In genomic region chr9:97038551-97038908, GRCh38 we compare ENCODE assay signal across 8 cellular contexts. TPM values are rescaled to one million over a fixed set of nuclear protein-coding genes. Genes with fewer than 3 reads are reported as not detected.
DNase-seq lines count a peak whose midpoint lies in the region; ATAC-seq, FAIRE-seq and TF ChIP-seq lines count a peak whose summit lies in the region.

No MANE protein-coding gene starts in this region.

- no peaks in the 10 kb centered on the region for H3K9me3 ChIP-seq in pancreas

- no peaks in the 10 kb centered on the region; the same call in 1 of the 2 replicates for H3K27me3 ChIP-seq in GM06990 (replicated peaks; ENCODE audit: control insufficient read depth, insufficient read depth, low read length)
- no peaks in the 10 kb centered on the region for H3K27me3 ChIP-seq in pancreas

- intact Hi-C loops in pancreas (cut with DNase I), result no loop called here

- no peak for FAIRE-seq in pancreas (lab: Jason Lieb, UNC)

- DNase-seq in GM06990 (ENCODE audit: extremely low read depth, insufficient read length) (no peak), LNCaP clone FGC (ENCODE audit: low read depth) (no peak), epithelial cell of esophagus (ENCODE audit: low read depth) (no peak), pancreas (no peak), NOMO-1 (lab: John Stamatoyannopoulos, UW; ENCODE audit: unreplicated experiment in 2 of 2) (no peak), left lobe of liver (ENCODE audit: low spot score) (no peak), OCI-M1 (lab: John Stamatoyannopoulos, UW) (no peak), NCI-H1694 treated with DMSO at 0.1 percent for 48 hours (lab: John Stamatoyannopoulos, UW) (no peak)

- H3K27ac ChIP-seq in pancreas, result no peak overlapping the region

- no peaks in the 10 kb centered on the region for H3K4me1 ChIP-seq in pancreas

- H3K4me3 ChIP-seq in GM06990 (replicated peaks; ENCODE audit: low read depth, low read length), result peak overlapping the region; percentile 59
- peak overlapping the region; percentile 70 for H3K4me3 ChIP-seq in LNCaP clone FGC (ENCODE audit: low read depth, low read length)
- H3K4me3 ChIP-seq in epithelial cell of esophagus (ENCODE audit: low read length), result peak overlapping the region; percentile 69
- H3K4me3 ChIP-seq in pancreas, result peak overlapping the region; percentile 36 to 64 (median 45)

- WGBS in pancreas, 2 donors, result 3 to 5% methylated on average over 30 to 35 of the region's 35 CpGs

- TF ChIP-seq CTCF in GM06990 (IDR thresholded peaks at IDR 0.05; ENCODE audit: insufficient read depth, low read length, poor library complexity, severe bottlenecking) (no peak), LNCaP clone FGC (IDR thresholded peaks at IDR 0.05; ENCODE audit: control insufficient read depth, extremely low read depth, insufficient read depth) (no peak), epithelial cell of esophagus (IDR thresholded peaks at IDR 0.05; ENCODE audit: insufficient read depth, low read depth, low read length, missing control alignments) (no peak), pancreas (IDR thresholded peaks at IDR 0.05) (no peak)

- peak in 2 of 4 donors; percentile 3 to 8 for ATAC-seq in pancreas
- no peak for ATAC-seq in left lobe of liver

- no peaks in the 10 kb centered on the region for H3K36me3 ChIP-seq in GM06990 (ENCODE audit: control insufficient read depth, insufficient read depth, low read length)
- H3K36me3 ChIP-seq in pancreas, result no peaks in the 10 kb centered on the region

RNA-seq across cellular contexts. Expression of gene CTSV, which starts 0.4 kb away (rescaled TPM):
- 1 to 10 TPM in 2 of 6 donors, under 1 TPM in 4; 0.79 to 1.3 (median 0.87) TPM for total RNA-seq in pancreas
- polyA plus RNA-seq in pancreas, result 1 to 10 TPM; 1.4 to 1.8 TPM
- total RNA-seq in left lobe of liver, result 0.15 TPM
